ENCODE assay signal across 1 cellular context in genomic region chrX:155767101-155767878, GRCh38.
TF ChIP-seq lines count a peak whose summit lies in the region.

No MANE protein-coding gene starts in this region.

TF ChIP-seq in HEK293, 187 proteins besides CTCF, POLR2A, EP300 and RAD21 (continued from another document and continues in another):
- TF ChIP-seq PRDM10 (tag by site-specific recombination; IDR thresholded peaks at IDR 0.05) = peak; percentile 92
- TF ChIP-seq ZNF521 (tag by site-specific recombination; IDR thresholded peaks at IDR 0.05) = no peak
- TF ChIP-seq, protein P1, sequence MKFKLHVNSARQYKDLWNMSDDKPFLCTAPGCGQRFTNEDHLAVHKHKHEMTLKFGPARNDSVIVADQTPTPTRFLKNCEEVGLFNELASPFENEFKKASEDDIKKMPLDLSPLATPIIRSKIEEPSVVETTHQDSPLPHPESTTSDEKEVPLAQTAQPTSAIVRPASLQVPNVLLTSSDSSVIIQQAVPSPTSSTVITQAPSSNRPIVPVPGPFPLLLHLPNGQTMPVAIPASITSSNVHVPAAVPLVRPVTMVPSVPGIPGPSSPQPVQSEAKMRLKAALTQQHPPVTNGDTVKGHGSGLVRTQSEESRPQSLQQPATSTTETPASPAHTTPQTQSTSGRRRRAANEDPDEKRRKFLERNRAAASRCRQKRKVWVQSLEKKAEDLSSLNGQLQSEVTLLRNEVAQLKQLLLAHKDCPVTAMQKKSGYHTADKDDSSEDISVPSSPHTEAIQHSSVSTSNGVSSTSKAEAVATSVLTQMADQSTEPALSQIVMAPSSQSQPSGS (tag by site-specific recombination; IDR thresholded peaks at IDR 0.05; ENCODE audit: low read depth) = no peak
- no peak for TF ChIP-seq MEIS1 (CRISPR knock-in tag; IDR thresholded peaks at IDR 0.05; ENCODE audit: borderline replicate concordance)
- TF ChIP-seq ZNF121 (tag by site-specific recombination; IDR thresholded peaks at IDR 0.05) = no peak
- TF ChIP-seq ZNF785 (tag by site-specific recombination; IDR thresholded peaks at IDR 0.05) = no peak
- TF ChIP-seq ZNF830 (tag by site-specific recombination; IDR thresholded peaks at IDR 0.05; ENCODE audit: low read depth) = no peak
- peak; percentile 98 for TF ChIP-seq ZNF398 (tag by site-specific recombination; IDR thresholded peaks at IDR 0.05)
- TF ChIP-seq GLI2 (tag by site-specific recombination; IDR thresholded peaks at IDR 0.05; ENCODE audit: borderline replicate concordance, low read depth) = no peak
- no peak for TF ChIP-seq ZBTB8A (tag by site-specific recombination; IDR thresholded peaks at IDR 0.05)
- TF ChIP-seq SP3 (tag by site-specific recombination; IDR thresholded peaks at IDR 0.05) = peak; percentile 99
- peak; percentile 78 for TF ChIP-seq ZBTB17 (tag by site-specific recombination; IDR thresholded peaks at IDR 0.05)
- no peak for TF ChIP-seq GLI4 (tag by site-specific recombination; IDR thresholded peaks at IDR 0.05)
- TF ChIP-seq BCL6B (tag by site-specific recombination; IDR thresholded peaks at IDR 0.05) = no peak
- TF ChIP-seq, protein P2, sequence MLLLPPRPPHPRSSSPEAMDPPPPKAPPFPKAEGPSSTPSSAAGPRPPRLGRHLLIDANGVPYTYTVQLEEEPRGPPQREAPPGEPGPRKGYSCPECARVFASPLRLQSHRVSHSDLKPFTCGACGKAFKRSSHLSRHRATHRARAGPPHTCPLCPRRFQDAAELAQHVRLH (tag by site-specific recombination; IDR thresholded peaks at IDR 0.05) = no peak
- no peak for TF ChIP-seq ZNF837 (tag by site-specific recombination; IDR thresholded peaks at IDR 0.05)
- no peak for TF ChIP-seq ZIC2 (tag by site-specific recombination; IDR thresholded peaks at IDR 0.05)
- no peak for TF ChIP-seq GLIS2 (tag by site-specific recombination; IDR thresholded peaks at IDR 0.05)
- TF ChIP-seq ZNF660 (tag by site-specific recombination; IDR thresholded peaks at IDR 0.05) = no peak
- peak; percentile 69 for TF ChIP-seq ZNF629 (tag by site-specific recombination; IDR thresholded peaks at IDR 0.05)
- TF ChIP-seq FEZF1 (tag by site-specific recombination; IDR thresholded peaks at IDR 0.05) = peak; percentile 16; the same call in 1 of the 2 replicates
- no peak for TF ChIP-seq ZSCAN23 (tag by site-specific recombination; IDR thresholded peaks at IDR 0.05)
- TF ChIP-seq OVOL3 (tag by site-specific recombination; IDR thresholded peaks at IDR 0.05) = no peak
- TF ChIP-seq ZNF184 (tag by site-specific recombination; IDR thresholded peaks at IDR 0.05) = no peak
- TF ChIP-seq ZNF302 (tag by site-specific recombination; IDR thresholded peaks at IDR 0.05; ENCODE audit: low read depth) = no peak
- no peak for TF ChIP-seq REPIN1 (tag by site-specific recombination; IDR thresholded peaks at IDR 0.05; ENCODE audit: low read depth)
- TF ChIP-seq ZNF549 (tag by site-specific recombination; IDR thresholded peaks at IDR 0.05) = no peak
- TF ChIP-seq, protein P3, sequence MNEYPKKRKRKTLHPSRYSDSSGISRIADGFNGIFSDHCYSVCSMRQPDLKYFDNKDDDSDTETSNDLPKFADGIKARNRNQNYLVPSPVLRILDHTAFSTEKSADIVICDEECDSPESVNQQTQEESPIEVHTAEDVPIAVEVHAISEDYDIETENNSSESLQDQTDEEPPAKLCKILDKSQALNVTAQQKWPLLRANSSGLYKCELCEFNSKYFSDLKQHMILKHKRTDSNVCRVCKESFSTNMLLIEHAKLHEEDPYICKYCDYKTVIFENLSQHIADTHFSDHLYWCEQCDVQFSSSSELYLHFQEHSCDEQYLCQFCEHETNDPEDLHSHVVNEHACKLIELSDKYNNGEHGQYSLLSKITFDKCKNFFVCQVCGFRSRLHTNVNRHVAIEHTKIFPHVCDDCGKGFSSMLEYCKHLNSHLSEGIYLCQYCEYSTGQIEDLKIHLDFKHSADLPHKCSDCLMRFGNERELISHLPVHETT (tag by site-specific recombination; IDR thresholded peaks at IDR 0.05) = no peak
- TF ChIP-seq ZNF366 (tag by site-specific recombination; conservative IDR thresholded peaks at IDR 0.05) = peak; percentile 81
- no peak for TF ChIP-seq ZNF558 (tag by site-specific recombination; IDR thresholded peaks at IDR 0.05)
- TF ChIP-seq, protein P4, sequence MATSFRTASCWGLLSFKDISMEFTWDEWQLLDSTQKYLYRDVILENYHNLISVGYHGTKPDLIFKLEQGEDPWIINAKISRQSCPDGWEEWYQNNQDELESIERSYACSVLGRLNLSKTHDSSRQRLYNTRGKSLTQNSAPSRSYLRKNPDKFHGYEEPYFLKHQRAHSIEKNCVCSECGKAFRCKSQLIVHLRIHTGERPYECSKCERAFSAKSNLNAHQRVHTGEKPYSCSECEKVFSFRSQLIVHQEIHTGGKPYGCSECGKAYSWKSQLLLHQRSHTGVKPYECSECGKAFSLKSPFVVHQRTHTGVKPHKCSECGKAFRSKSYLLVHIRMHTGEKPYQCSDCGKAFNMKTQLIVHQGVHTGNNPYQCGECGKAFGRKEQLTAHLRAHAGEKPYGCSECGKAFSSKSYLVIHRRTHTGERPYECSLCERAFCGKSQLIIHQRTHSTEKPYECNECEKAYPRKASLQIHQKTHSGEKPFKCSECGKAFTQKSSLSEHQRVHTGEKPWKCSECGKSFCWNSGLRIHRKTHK (tag by site-specific recombination; IDR thresholded peaks at IDR 0.05) = no peak
- peak; percentile 74 for TF ChIP-seq MZF1 (tag by site-specific recombination; IDR thresholded peaks at IDR 0.05; ENCODE audit: borderline replicate concordance)
- peak; percentile 99 for TF ChIP-seq EGR2 (tag by site-specific recombination; IDR thresholded peaks at IDR 0.05; ENCODE audit: low read depth)
- no peak for TF ChIP-seq ZNF621 (tag by site-specific recombination; IDR thresholded peaks at IDR 0.05)
- TF ChIP-seq, protein P5, sequence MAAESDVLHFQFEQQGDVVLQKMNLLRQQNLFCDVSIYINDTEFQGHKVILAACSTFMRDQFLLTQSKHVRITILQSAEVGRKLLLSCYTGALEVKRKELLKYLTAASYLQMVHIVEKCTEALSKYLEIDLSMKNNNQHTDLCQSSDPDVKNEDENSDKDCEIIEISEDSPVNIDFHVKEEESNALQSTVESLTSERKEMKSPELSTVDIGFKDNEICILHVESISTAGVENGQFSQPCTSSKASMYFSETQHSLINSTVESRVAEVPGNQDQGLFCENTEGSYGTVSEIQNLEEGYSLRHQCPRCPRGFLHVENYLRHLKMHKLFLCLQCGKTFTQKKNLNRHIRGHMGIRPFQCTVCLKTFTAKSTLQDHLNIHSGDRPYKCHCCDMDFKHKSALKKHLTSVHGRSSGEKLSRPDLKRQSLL (tag by site-specific recombination; IDR thresholded peaks at IDR 0.05) = no peak
- TF ChIP-seq KLF10 (tag by site-specific recombination; IDR thresholded peaks at IDR 0.05) = no peak
- no peak for TF ChIP-seq ZNF555 (tag by site-specific recombination; conservative IDR thresholded peaks at IDR 0.05)
- TF ChIP-seq ZNF654 (tag by site-specific recombination; IDR thresholded peaks at IDR 0.05; ENCODE audit: low read depth) = no peak
- TF ChIP-seq GLIS1 (tag by site-specific recombination; IDR thresholded peaks at IDR 0.05) = no peak
- TF ChIP-seq, protein P6, sequence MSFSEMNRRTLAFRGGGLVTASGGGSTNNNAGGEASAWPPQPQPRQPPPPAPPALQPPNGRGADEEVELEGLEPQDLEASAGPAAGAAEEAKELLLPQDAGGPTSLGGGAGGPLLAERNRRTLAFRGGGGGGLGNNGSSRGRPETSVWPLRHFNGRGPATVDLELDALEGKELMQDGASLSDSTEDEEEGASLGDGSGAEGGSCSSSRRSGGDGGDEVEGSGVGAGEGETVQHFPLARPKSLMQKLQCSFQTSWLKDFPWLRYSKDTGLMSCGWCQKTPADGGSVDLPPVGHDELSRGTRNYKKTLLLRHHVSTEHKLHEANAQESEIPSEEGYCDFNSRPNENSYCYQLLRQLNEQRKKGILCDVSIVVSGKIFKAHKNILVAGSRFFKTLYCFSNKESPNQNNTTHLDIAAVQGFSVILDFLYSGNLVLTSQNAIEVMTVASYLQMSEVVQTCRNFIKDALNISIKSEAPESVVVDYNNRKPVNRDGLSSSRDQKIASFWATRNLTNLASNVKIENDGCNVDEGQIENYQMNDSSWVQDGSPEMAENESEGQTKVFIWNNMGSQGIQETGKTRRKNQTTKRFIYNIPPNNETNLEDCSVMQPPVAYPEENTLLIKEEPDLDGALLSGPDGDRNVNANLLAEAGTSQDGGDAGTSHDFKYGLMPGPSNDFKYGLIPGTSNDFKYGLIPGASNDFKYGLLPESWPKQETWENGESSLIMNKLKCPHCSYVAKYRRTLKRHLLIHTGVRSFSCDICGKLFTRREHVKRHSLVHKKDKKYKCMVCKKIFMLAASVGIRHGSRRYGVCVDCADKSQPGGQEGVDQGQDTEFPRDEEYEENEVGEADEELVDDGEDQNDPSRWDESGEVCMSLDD (tag by site-specific recombination; IDR thresholded peaks at IDR 0.05) = no peak
- no peak for TF ChIP-seq ZNF404 (tag by site-specific recombination; IDR thresholded peaks at IDR 0.05)
